ENCODE assay signal across 15 cellular contexts in the genomic region with DNA sequence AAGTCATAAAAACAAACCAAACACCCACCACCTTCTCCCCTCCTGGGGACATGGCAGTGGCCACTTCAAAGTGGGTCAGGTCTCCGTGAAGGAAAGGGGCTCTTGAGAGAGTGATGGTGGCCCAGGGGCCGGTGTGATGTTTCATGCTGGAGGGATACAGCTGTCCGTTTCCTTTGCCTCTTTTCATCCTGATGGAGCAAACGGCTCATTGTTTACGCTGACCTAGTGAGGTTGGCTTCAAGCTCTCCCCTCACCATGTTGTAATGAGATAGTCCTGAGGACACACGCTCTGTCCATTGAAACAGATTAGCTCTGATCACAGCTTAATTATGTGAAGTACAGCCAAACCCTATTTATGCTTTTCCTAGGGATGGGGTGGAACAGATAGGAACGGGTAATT. TPM values are rescaled to one million over a fixed set of nuclear protein-coding genes. Genes with fewer than 3 reads are reported as not detected.
"Had no signal": no experiment of that assay in that cellular context is flagged by ENCODE, and none has a peak within 500 bp of the region (broad histone marks: within the 10 kb centered on the region; RNA-seq: fewer than 3 reads in every experiment).

No MANE protein-coding gene starts in this region.

- H3K9me3 ChIP-seq: adrenal gland, esophagus muscularis mucosa, left ventricle myocardium inferior, neutrophil, uterus had no signal

- DNase-seq: activated gamma-delta T cell treated with Interleukin-2 at 50 U/mL for 16 hours; activated T-cell treated with anti-CD3 and anti-CD28 coated beads for 4 hours; adrenal gland; effector CD8-positive, alpha-beta T cell; heart right ventricle; left ventricle myocardium inferior; naive thymus-derived CD8-positive, alpha-beta T cell; uterus had no signal

- H3K9ac ChIP-seq: parathyroid adenoma had no signal

- H2AFZ ChIP-seq: parathyroid adenoma had no signal

- H3K27ac ChIP-seq: adrenal gland, esophagus muscularis mucosa, heart right ventricle, left ventricle myocardium inferior, neutrophil, parathyroid adenoma, tibial nerve, uterus had no signal

- H3K27me3 ChIP-seq: adrenal gland, esophagus muscularis mucosa, heart right ventricle, neutrophil, tibial nerve, uterus had no signal

- H3K4me3 ChIP-seq: adrenal gland, esophagus muscularis mucosa, heart right ventricle, left ventricle myocardium inferior, tibial nerve, uterus had no signal

- ATAC-seq: heart right ventricle; naive thymus-derived CD8-positive, alpha-beta T cell had no signal

- H3K4me1 ChIP-seq: adrenal gland, esophagus muscularis mucosa, parathyroid adenoma, tibial nerve, uterus had no signal

- H3K36me3 ChIP-seq: adrenal gland, esophagus muscularis mucosa, heart right ventricle, left ventricle myocardium inferior, neutrophil, tibial nerve, uterus had no signal

RNA-seq across cellular contexts. Expression of gene CDH13, which starts 34.2 kb away (rescaled TPM):
- total RNA-seq: activated CD4-positive, alpha-beta memory T cell treated with anti-CD3 and anti-CD28 coated beads for 36 hours; activated naive CD4-positive, alpha-beta T cell treated with anti-CD3 and anti-CD28 coated beads, Interleukin-2, amount 50 U/mL, for 72 hours; activated T-helper 1 cell treated with anti-CD3 and anti-CD28 coated beads, Interleukin-12 subunit alpha, Interleukin-12 subunit beta, Interleukin-2, Interleukin-4 antibody, amounts not matched to agents 30 ng/mL and 10 ng/mL and 1 ng/mL, durations not matched to agents 14 hours and 24 hours and 36 hours; naive thymus-derived CD8-positive, alpha-beta T cell had no signal
- polyA plus RNA-seq: naive thymus-derived CD8-positive, alpha-beta T cell had no signal
